8 cellular contexts compared by ENCODE assay signal in genomic region chr5:90020575-90021535, GRCh38.
DNase-seq lines count a peak whose midpoint lies in the region; ATAC-seq and TF ChIP-seq lines count a peak whose summit lies in the region.

No MANE protein-coding gene starts in this region.

- peaks cover 10% of the 10 kb centered on the region for H3K4me1 ChIP-seq in osteoblast (ENCODE audit: insufficient read depth, low read length)

- H3K4me1 Mint-ChIP-seq in activated CD8-positive, alpha-beta T cell treated with anti-CD3 and anti-CD28 coated beads, Interleukin-2, amount 10 ng/mL, durations not matched to agents 7 days and 5 days (ENCODE audit: low read depth), result no peaks in the 10 kb centered on the region

- no peaks in the 10 kb centered on the region for H3K27me3 ChIP-seq in osteoblast (ENCODE audit: insufficient read depth, low read length)

- no peak for TF ChIP-seq CTCF in osteoblast (IDR thresholded peaks at IDR 0.05; ENCODE audit: extremely low read depth, low read depth, low read length)

- peak overlapping the region; percentile 54 for H3K4me3 ChIP-seq in osteoblast (ENCODE audit: insufficient read depth, low read length)

- no peak overlapping the region for H3K27ac Mint-ChIP-seq in activated CD8-positive, alpha-beta T cell treated with anti-CD3 and anti-CD28 coated beads, Interleukin-2, amount 10 ng/mL, durations not matched to agents 7 days and 5 days

- H3K4me2 ChIP-seq in osteoblast (ENCODE audit: insufficient read depth, low read length), result peak overlapping the region; percentile 67

- H3K79me2 ChIP-seq in osteoblast (ENCODE audit: insufficient read depth, low read length), result no peaks in the 10 kb centered on the region

- no peaks in the 10 kb centered on the region for H3K27me3 Mint-ChIP-seq in activated CD8-positive, alpha-beta T cell treated with anti-CD3 and anti-CD28 coated beads, Interleukin-2, amount 10 ng/mL, durations not matched to agents 7 days and 5 days (ENCODE audit: low read depth)

- peak overlapping the region; percentile 76 for H3K27ac ChIP-seq in osteoblast (ENCODE audit: low read depth, low read length)

- H3K9me3 ChIP-seq in osteoblast (ENCODE audit: low read depth, low read length), result no peaks in the 10 kb centered on the region

- DNase-seq in MV-4-11 (lab: John Stamatoyannopoulos, UW) (peak; percentile 95), dermis microvascular lymphatic vessel endothelial cell (ENCODE audit: low read depth in 2 of 2) (peak; percentile 16 to 79), osteoblast (ENCODE audit: insufficient read length, low spot score, missing footprints) (peak; percentile 72), NCI-H128 (lab: John Stamatoyannopoulos, UW; ENCODE audit: unreplicated experiment) (no peak), NCI-H1092 (lab: John Stamatoyannopoulos, UW) (no peak)
- no peak for DNase-seq in activated CD8-positive, alpha-beta T cell treated with anti-CD3 and anti-CD28 coated beads, Interleukin-2, amount 10 ng/mL, durations not matched to agents 7 days and 5 days

- no peak overlapping the region for H2AFZ ChIP-seq in osteoblast (ENCODE audit: low read length)

- CTCF ChIA-PET in activated CD8-positive, alpha-beta T cell treated with anti-CD3 and anti-CD28 coated beads, Interleukin-2, amount 10 ng/mL, durations not matched to agents 7 days and 5 days (lab: Charles Lee), result no interaction called here

- ATAC-seq in GM18505 (IDR thresholded peaks at IDR 0.05; ENCODE audit: unreplicated experiment) (peak; percentile 99), HG02610 (IDR thresholded peaks at IDR 0.05; ENCODE audit: unreplicated experiment) (peak; percentile 97)
- no peak for ATAC-seq in activated CD8-positive, alpha-beta T cell treated with anti-CD3 and anti-CD28 coated beads, Interleukin-2, amount 10 ng/mL, durations not matched to agents 7 days and 5 days

- POLR2A ChIA-PET in activated CD8-positive, alpha-beta T cell treated with anti-CD3 and anti-CD28 coated beads, Interleukin-2, amount 10 ng/mL, durations not matched to agents 7 days and 5 days (lab: Charles Lee), result no interaction called here

- H4K20me1 ChIP-seq in osteoblast (ENCODE audit: insufficient read depth, low read length), result no peaks in the 10 kb centered on the region

- no peaks in the 10 kb centered on the region for H3K36me3 ChIP-seq in osteoblast (ENCODE audit: insufficient read depth, low read length)

- H3K9me3 Mint-ChIP-seq in activated CD8-positive, alpha-beta T cell treated with anti-CD3 and anti-CD28 coated beads, Interleukin-2, amount 10 ng/mL, durations not matched to agents 7 days and 5 days (ENCODE audit: insufficient read depth), result peaks cover 3% of the 10 kb centered on the region

- no peak for TF ChIP-seq POLR2A in GM18505 (IDR thresholded peaks at IDR 0.05; ENCODE audit: borderline replicate concordance, extremely low read depth, insufficient read depth, insufficient read length)

- no peaks in the 10 kb centered on the region for H3K36me3 Mint-ChIP-seq in activated CD8-positive, alpha-beta T cell treated with anti-CD3 and anti-CD28 coated beads, Interleukin-2, amount 10 ng/mL, durations not matched to agents 7 days and 5 days (ENCODE audit: low read depth)

- no peak overlapping the region for H3K4me3 Mint-ChIP-seq in activated CD8-positive, alpha-beta T cell treated with anti-CD3 and anti-CD28 coated beads, Interleukin-2, amount 10 ng/mL, durations not matched to agents 7 days and 5 days

Comparison
In these comparisons a context has a peak if more than half of its experiments do, and no peak if none do; other contexts are left out.
1. DNase-seq: peak in MV-4-11 (single experiment), dermis microvascular lymphatic vessel endothelial cell (2 of 2) and osteoblast (single experiment); none in NCI-H128 (single experiment), activated CD8-positive, alpha-beta T cell treated with anti-CD3 and anti-CD28 coated beads, Interleukin-2, amount 10 ng/mL, durations not matched to agents 7 days and 5 days (single experiment) and NCI-H1092 (single experiment).